In the genomic region with DNA sequence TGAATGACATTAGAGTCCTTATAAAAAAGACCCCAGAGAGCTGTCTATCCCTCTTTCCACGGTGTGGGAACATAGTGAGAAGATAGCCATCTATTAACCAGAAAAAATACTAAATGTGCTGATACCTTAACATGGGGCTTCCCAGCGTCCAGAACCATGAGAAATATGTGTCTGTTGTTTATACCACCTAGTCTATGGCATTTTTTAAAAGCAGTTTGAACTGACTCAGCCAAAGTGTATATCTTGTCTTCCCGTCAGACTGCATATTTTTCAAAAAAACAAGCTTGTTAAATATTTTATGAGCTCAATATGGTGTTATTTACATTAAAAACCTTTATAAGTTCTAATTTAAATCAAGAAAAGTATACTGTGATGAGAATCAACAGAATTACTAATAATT, we compare ENCODE assay signal across 24 cellular contexts.
"Had no signal": no experiment of that assay in that cellular context is flagged by ENCODE, and none has a peak within 500 bp of the region (broad histone marks: within the 10 kb centered on the region; RNA-seq: fewer than 3 reads in every experiment).

No MANE protein-coding gene starts in this region.

- H3K9me3 ChIP-seq: gastroesophageal sphincter, left lung, prostate gland, testis, tibial artery, upper lobe of left lung had no signal

- H3K4me3 ChIP-seq: dorsolateral prefrontal cortex, gastroesophageal sphincter, heart left ventricle, hepatocyte, left lung, prostate gland, right atrium auricular region, testis, tibial artery, upper lobe of left lung had no signal

- H2AFZ ChIP-seq: hepatocyte had no signal

- H3K79me2 ChIP-seq: hepatocyte had no signal

- H3K27ac Mint-ChIP-seq: naive thymus-derived CD8-positive, alpha-beta T cell; nephron progenitor cell; stimulated activated memory B cell treated with anti-CD40 and anti-IgM and Interleukin-4, amounts not matched to agents 10 μg/mL and 1 μg/mL and 100 μg/mL, for 72 hours had no signal

- H3K4me3 Mint-ChIP-seq: naive thymus-derived CD8-positive, alpha-beta T cell; nephron progenitor cell; stimulated activated memory B cell treated with anti-CD40 and anti-IgM and Interleukin-4, amounts not matched to agents 10 μg/mL and 1 μg/mL and 100 μg/mL, for 72 hours had no signal

- ATAC-seq: esophagus mucosa; foreskin keratinocyte; gastroesophageal sphincter; heart left ventricle; left cardiac atrium; left lung; naive thymus-derived CD8-positive, alpha-beta T cell; sciatic nerve; stimulated activated memory B cell treated with anti-CD40 and anti-IgM and Interleukin-4, amounts not matched to agents 10 μg/mL and 1 μg/mL and 100 μg/mL, for 72 hours; stimulated activated naive CD8-positive, alpha-beta T cell treated with anti-CD3 and anti-CD28 coated beads, Interleukin-15, Interleukin-2, amounts not matched to agents 100 U/mL and 50 U/mL, for 24 hours had no signal

- H3K27me3 ChIP-seq: dorsolateral prefrontal cortex, foreskin keratinocyte, gastroesophageal sphincter, heart left ventricle, hepatocyte, left lung, right atrium auricular region, testis, tibial artery, upper lobe of left lung had no signal

- H3K27ac ChIP-seq: dorsolateral prefrontal cortex, epithelial cell of prostate, foreskin keratinocyte, gastroesophageal sphincter, heart left ventricle, hepatocyte, left lung, prostate gland, right atrium auricular region, testis, tibial artery, upper lobe of left lung had no signal

- H3K36me3 ChIP-seq: gastroesophageal sphincter, heart left ventricle, left lung, prostate gland, right atrium auricular region, tibial artery, upper lobe of left lung had no signal

- H3K4me1 ChIP-seq: gastroesophageal sphincter, heart left ventricle, left lung, prostate gland, right atrium auricular region, testis, tibial artery, upper lobe of left lung had no signal

- H3K4me2 ChIP-seq: hepatocyte had no signal

- H3K4me1 Mint-ChIP-seq: naive thymus-derived CD8-positive, alpha-beta T cell; nephron progenitor cell; stimulated activated memory B cell treated with anti-CD40 and anti-IgM and Interleukin-4, amounts not matched to agents 10 μg/mL and 1 μg/mL and 100 μg/mL, for 72 hours had no signal

- H3K36me3 Mint-ChIP-seq: naive thymus-derived CD8-positive, alpha-beta T cell; stimulated activated memory B cell treated with anti-CD40 and anti-IgM and Interleukin-4, amounts not matched to agents 10 μg/mL and 1 μg/mL and 100 μg/mL, for 72 hours had no signal

- DNase-seq: dorsolateral prefrontal cortex; effector CD4-positive, alpha-beta T cell; foreskin keratinocyte; heart left ventricle; left cardiac atrium; left lung; naive thymus-derived CD8-positive, alpha-beta T cell; nephron progenitor cell; nucleus accumbens; stimulated activated CD4-positive, alpha-beta T cell treated with anti-CD3 and anti-CD28 coated beads, Interleukin-2, amount 100 ng/mL, for 24 hours; stimulated activated CD4-positive, alpha-beta T cell treated with anti-CD3 and anti-CD28 coated beads, Interleukin-4, amount 100 ng/mL, for 24 hours; stimulated activated naive CD8-positive, alpha-beta T cell treated with anti-CD3 and anti-CD28 coated beads, Interleukin-15, Interleukin-2, amounts not matched to agents 100 U/mL and 50 U/mL, for 24 hours; substantia nigra; testis; tibial artery; upper lobe of left lung had no signal
